ENCODE assay signal across 21 cellular contexts in the genomic region with DNA sequence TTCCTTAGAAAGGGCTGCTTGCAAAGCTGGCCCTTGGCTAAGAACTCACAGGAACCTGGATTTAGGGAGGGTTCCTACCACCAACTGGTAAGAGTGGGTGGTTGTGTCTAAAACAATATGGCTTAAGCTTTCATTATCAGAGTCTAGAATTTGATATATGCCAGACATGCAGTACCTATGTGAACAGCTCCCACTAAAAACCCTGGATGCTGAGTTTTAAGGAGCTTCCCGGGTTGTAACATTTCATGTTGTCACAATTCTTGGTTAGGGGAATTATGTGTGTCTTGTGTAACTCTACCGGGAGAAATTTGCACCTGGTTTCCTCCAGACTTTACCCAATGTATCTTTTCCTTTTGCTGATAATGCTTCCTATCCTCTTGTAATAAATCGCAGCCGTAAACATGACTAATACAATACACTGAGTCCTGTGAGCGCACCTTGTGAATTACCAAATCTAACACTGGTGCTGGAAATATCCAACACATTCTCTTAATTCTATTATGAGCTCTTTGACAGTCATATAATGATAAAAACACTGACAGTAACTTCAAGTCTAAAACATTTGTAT.
"Had no signal": no experiment of that assay in that cellular context is flagged by ENCODE, and none has a peak within 500 bp of the region (broad histone marks: within the 10 kb centered on the region; RNA-seq: fewer than 3 reads in every experiment).

No MANE protein-coding gene starts in this region.

- H3K36me3 Mint-ChIP-seq: immature natural killer cell, natural killer cell had no signal

- H3K27me3 Mint-ChIP-seq: activated naive CD4-positive, alpha-beta T cell treated with anti-CD3 and anti-CD28 coated beads, Interleukin-2, amount 10 ng/mL, durations not matched to agents 7 days and 5 days; activated T-cell treated with anti-CD3 and anti-CD28 coated beads, Interleukin-2, amount 50 U/mL, for 24 hours; dendritic cell treated with granulocyte-macrophage colony-stimulating factor and Interleukin-4, amounts not matched to agents 40 ng/mL and 50 ng/mL, for 4 days had no signal

- H3K4me3 Mint-ChIP-seq: activated CD8-positive, alpha-beta T cell treated with anti-CD3 and anti-CD28 coated beads, Interleukin-2, amount 10 ng/mL, durations not matched to agents 7 days and 5 days; activated naive CD4-positive, alpha-beta T cell treated with anti-CD3 and anti-CD28 coated beads, Interleukin-2, amount 10 ng/mL, durations not matched to agents 7 days and 5 days; activated T-cell treated with anti-CD3 and anti-CD28 coated beads, Interleukin-2, amount 50 U/mL, for 24 hours; dendritic cell treated with granulocyte-macrophage colony-stimulating factor and Interleukin-4, amounts not matched to agents 40 ng/mL and 50 ng/mL, for 4 days; immature natural killer cell had no signal

- DNase-seq: activated CD4-positive, alpha-beta T cell treated with anti-CD3 and anti-CD28 coated beads for 48 hours; activated CD4-positive, CD25-positive, alpha-beta regulatory T cell; activated CD8-positive, alpha-beta T cell treated with anti-CD3 and anti-CD28 coated beads, Interleukin-2, amount 10 ng/mL, durations not matched to agents 7 days and 5 days; activated naive CD4-positive, alpha-beta T cell treated with anti-CD3 and anti-CD28 coated beads, Interleukin-2, amount 10 ng/mL, durations not matched to agents 7 days and 5 days; activated T-cell treated with anti-CD3 and anti-CD28 coated beads, Interleukin-2, amount 50 U/mL, for 24 hours; adrenal gland; effector memory CD4-positive, alpha-beta T cell; foreskin melanocyte; head of caudate nucleus; immature natural killer cell; kidney glomerular epithelial cell; left ventricle myocardium superior; natural killer cell; stimulated activated CD4-positive, alpha-beta T cell treated with anti-CD3 and anti-CD28 coated beads, Interleukin-2, amount 100 ng/mL, for 24 hours; stimulated activated naive CD8-positive, alpha-beta T cell treated with anti-CD3 and anti-CD28 coated beads, Interleukin-15, Interleukin-2, amounts not matched to agents 100 U/mL and 50 U/mL, for 24 hours; T-helper 1 cell; T-helper 9 cell had no signal

- ATAC-seq: activated CD8-positive, alpha-beta T cell treated with anti-CD3 and anti-CD28 coated beads, Interleukin-2, amount 10 ng/mL, durations not matched to agents 7 days and 5 days; left ventricle myocardium superior; natural killer cell; stimulated activated naive CD8-positive, alpha-beta T cell treated with anti-CD3 and anti-CD28 coated beads, Interleukin-15, Interleukin-2, amounts not matched to agents 100 U/mL and 50 U/mL, for 24 hours had no signal

- H3K27ac Mint-ChIP-seq: activated CD8-positive, alpha-beta T cell treated with anti-CD3 and anti-CD28 coated beads, Interleukin-2, amount 10 ng/mL, durations not matched to agents 7 days and 5 days; activated naive CD4-positive, alpha-beta T cell treated with anti-CD3 and anti-CD28 coated beads, Interleukin-2, amount 10 ng/mL, durations not matched to agents 7 days and 5 days; activated T-cell treated with anti-CD3 and anti-CD28 coated beads, Interleukin-2, amount 50 U/mL, for 24 hours; activated T-helper 2 cell treated with anti-CD3 and anti-CD28 coated beads, Interferon-gamma antibody, Interleukin-2, Interleukin-4, amounts not matched to agents 10 μg/mL and 5 μg/mL and 100 μg/mL, durations not matched to agents 14 hours and 24 hours and 36 hours; dendritic cell treated with granulocyte-macrophage colony-stimulating factor and Interleukin-4, amounts not matched to agents 40 ng/mL and 50 ng/mL, for 4 days had no signal

- H3K9me3 Mint-ChIP-seq: activated naive CD4-positive, alpha-beta T cell treated with anti-CD3 and anti-CD28 coated beads, Interleukin-2, amount 10 ng/mL, durations not matched to agents 7 days and 5 days; activated T-cell treated with anti-CD3 and anti-CD28 coated beads, Interleukin-2, amount 50 U/mL, for 24 hours; activated T-helper 2 cell treated with anti-CD3 and anti-CD28 coated beads, Interferon-gamma antibody, Interleukin-2, Interleukin-4, amounts not matched to agents 10 μg/mL and 5 μg/mL and 100 μg/mL, durations not matched to agents 14 hours and 24 hours and 36 hours; dendritic cell treated with granulocyte-macrophage colony-stimulating factor and Interleukin-4, amounts not matched to agents 40 ng/mL and 50 ng/mL, for 4 days; immature natural killer cell; natural killer cell had no signal

- H3K36me3 ChIP-seq: adrenal gland, tibial nerve had no signal

- H3K9me3 ChIP-seq: adrenal gland, tibial nerve had no signal

- H3K27ac ChIP-seq: adrenal gland, epithelial cell of prostate, tibial nerve had no signal

- H3K4me3 ChIP-seq: adrenal gland, tibial nerve had no signal

- H3K27me3 ChIP-seq: adrenal gland, tibial nerve had no signal
